Comparison of ENCODE assay signal across 24 cellular contexts in genomic region chr10:8346861-8347260, GRCh38.
DNase-seq lines count a peak whose midpoint lies in the region; ATAC-seq, FAIRE-seq and TF ChIP-seq lines count a peak whose summit lies in the region.
"Had no signal": no experiment of that assay in that cellular context is flagged by ENCODE, and none has a peak within 500 bp of the region (broad histone marks: within the 10 kb centered on the region; RNA-seq: fewer than 3 reads in every experiment).

No MANE protein-coding gene starts in this region.

- peaks cover 3% of the 10 kb centered on the region for H3K27me3 Mint-ChIP-seq in GM23338 (ENCODE audit: insufficient read depth, low read depth, poor library complexity)
- H3K27me3 Mint-ChIP-seq: IgD-negative memory B cell had no signal

- H2BK15ac ChIP-seq in H1 (ENCODE audit: low read length), result no peak overlapping the region
- no peak overlapping the region for H2BK15ac ChIP-seq in mesendoderm (replicated peaks; ENCODE audit: low read depth)

- H3K36me3 ChIP-seq in GM23338 (ENCODE audit: insufficient read depth) (no peaks in the 10 kb centered on the region), HUES48 (ENCODE audit: control insufficient read depth, insufficient read depth, low read length) (no peaks in the 10 kb centered on the region), H1 (ENCODE audit: control insufficient read depth in 2 of 4, insufficient read depth in 4 of 4, low read length in 3 of 4) (no peaks in the 10 kb centered on the region), mesendoderm (ENCODE audit: control insufficient read depth, insufficient read depth, low read length) (no peaks in the 10 kb centered on the region)
- H3K36me3 ChIP-seq: BE2C had no signal

- H3K27ac ChIP-seq in GM23338 (ENCODE audit: low read depth) (no peak overlapping the region), HUES48 (ENCODE audit: low read depth, low read length) (peak overlapping the region; percentile 67), H1 (ENCODE audit: low read depth, low read length) (no peak overlapping the region), mesendoderm (ENCODE audit: low read depth, low read length) (no peak overlapping the region), dorsolateral prefrontal cortex (no peak overlapping the region), RWPE1 (no peak overlapping the region)
- H3K27ac ChIP-seq: KMS-11, SK-N-MC had no signal

- H3K18ac ChIP-seq in H1 (ENCODE audit: extremely low read depth, low read length) (no peak overlapping the region), mesendoderm (ENCODE audit: low read length) (no peak overlapping the region)

- CTCF ChIA-PET in H1 (lab: Charles Lee; ENCODE audit: partially characterized antibody), result no interaction called here
- CTCF ChIA-PET in RWPE1 (lab: Yijun Ruan, JAX), result interaction anchor here (0.7 kb wide), 1 partner anchor 1320 kb away, joined by 3 read pairs; no protein-coding TSS in a partner anchor

- TF ChIP-seq CTCF in GM23338 (conservative IDR thresholded peaks at IDR 0.05; ENCODE audit: low read depth in 2 of 2) (no peak), H1 (IDR thresholded peaks at IDR 0.05; ENCODE audit: control extremely low read depth in 1 of 3, insufficient read depth in 1 of 3, low read depth in 1 of 3, low read length in 3 of 3) (no peak), dorsolateral prefrontal cortex (IDR thresholded peaks at IDR 0.05 in 54 of 56, conservative IDR thresholded peaks at IDR 0.05 in 2 of 56; ENCODE audit: low read depth in 1 of 56, partially characterized antibody in 56 of 56) (no peak), RWPE1 (conservative IDR thresholded peaks at IDR 0.05; ENCODE audit: low read depth) (no peak)

- H3K27me3 ChIP-seq in GM23338 (ENCODE audit: insufficient read depth) (no peaks in the 10 kb centered on the region), HUES48 (ENCODE audit: control insufficient read depth, insufficient read depth, low read length) (no peaks in the 10 kb centered on the region), H1 (replicated peaks in 1 of 4; ENCODE audit: control insufficient read depth in 3 of 4, extremely low read depth in 1 of 4, insufficient read depth in 3 of 4, low read length in 3 of 4) (no peaks in the 10 kb centered on the region), mesendoderm (ENCODE audit: insufficient read depth, low read length, poor library complexity) (no peaks in the 10 kb centered on the region), dorsolateral prefrontal cortex (peaks cover 0 to 30% (median 2%) of the 10 kb centered on the region in 45 donors)
- H3K27me3 ChIP-seq: BE2C had no signal

- no peak for TF ChIP-seq EP300 in H1 (IDR thresholded peaks at IDR 0.05; ENCODE audit: borderline replicate concordance in 1 of 2, low read depth in 2 of 2, low read length in 2 of 2)

- H3K9me3 Mint-ChIP-seq in GM23338, result peaks cover 3% of the 10 kb centered on the region; the same call in 1 of the 3 replicates
- H3K9me3 Mint-ChIP-seq: CD8-positive, alpha-beta memory T cell had no signal

- FAIRE-seq in H1 (lab: Jason Lieb, UNC), result no peak
- FAIRE-seq: GM18507 had no signal

- no peak overlapping the region for H2BK20ac ChIP-seq in H1 (ENCODE audit: low read length)

- no peaks in the 10 kb centered on the region for H3K79me2 ChIP-seq in GM23338 (replicated peaks; ENCODE audit: insufficient read depth)
- H3K79me2 ChIP-seq in H1 (ENCODE audit: control insufficient read depth in 1 of 2, insufficient read depth in 2 of 2, low read length in 2 of 2), result no peaks in the 10 kb centered on the region
- H3K79me2 ChIP-seq in mesendoderm (ENCODE audit: control insufficient read depth, insufficient read depth, low read length), result no peaks in the 10 kb centered on the region

- no peak overlapping the region for H3K4me3 Mint-ChIP-seq in GM23338
- H3K4me3 Mint-ChIP-seq: CD14-positive monocyte; CD8-positive, alpha-beta memory T cell; IgD-negative memory B cell had no signal

- no peak overlapping the region for H3K9ac ChIP-seq in HUES48 (ENCODE audit: low read depth, low read length)
- H3K9ac ChIP-seq in H1 (replicated peaks in 1 of 4; ENCODE audit: extremely low read depth in 1 of 4, low read depth in 3 of 4, low read length in 3 of 4), result no peak overlapping the region
- H3K9ac ChIP-seq in mesendoderm (ENCODE audit: low read length), result no peak overlapping the region
- H3K9ac ChIP-seq: KMS-11 had no signal

- H3K56ac ChIP-seq in H1 (replicated peaks; ENCODE audit: insufficient read length, low read depth, low read length) (no peak overlapping the region), mesendoderm (ENCODE audit: low read length) (no peak overlapping the region)

- peak; percentile 60; the same call in 2 of the 3 replicates for ATAC-seq in GM23338
- no peak for ATAC-seq in GM19397 (IDR thresholded peaks at IDR 0.05; ENCODE audit: unreplicated experiment)
- ATAC-seq in activated CD4-positive, CD25-positive, alpha-beta regulatory T cell treated with anti-CD3 and anti-CD28 coated beads, Interleukin-2, amount 50 U/mL, for 24 hours, result no peak
- ATAC-seq: Panc1 had no signal

- no peak overlapping the region for H4K8ac ChIP-seq in H1 (ENCODE audit: extremely low read depth, insufficient read depth, low read length)
- no peak overlapping the region for H4K8ac ChIP-seq in mesendoderm (ENCODE audit: low read depth, low read length)

- H3K9me3 ChIP-seq in HUES48 (ENCODE audit: control insufficient read depth, insufficient read depth, low read length), result no peaks in the 10 kb centered on the region
- no peaks in the 10 kb centered on the region for H3K9me3 ChIP-seq in H1 (ENCODE audit: insufficient read depth in 2 of 2, low read depth in 1 of 2, low read length in 1 of 2)
- H3K9me3 ChIP-seq: BE2C had no signal

- H3K4me3 ChIP-seq in GM23338 (no peak overlapping the region), HUES48 (ENCODE audit: low read depth, low read length) (no peak overlapping the region), H1 (ENCODE audit: extremely low read depth in 1 of 4, insufficient read depth in 2 of 4, low read depth in 3 of 4, low read length in 4 of 4) (no peak overlapping the region), mesendoderm (ENCODE audit: low read length) (no peak overlapping the region), dorsolateral prefrontal cortex (no peak overlapping the region)
- H3K4me3 ChIP-seq: SK-N-MC had no signal

- H3K23me2 ChIP-seq in H1 (ENCODE audit: low read depth, low read length), result no peaks in the 10 kb centered on the region

- DNase-seq in GM23338 (ENCODE audit: low spot score) (peak; percentile 29), H1 (ENCODE audit: low read depth in 1 of 2, low spot score in 2 of 2) (no peak), mesendoderm (peak; percentile 86), dorsolateral prefrontal cortex (no peak), RWPE1 (ENCODE audit: low spot score) (no peak)
- DNase-seq: BE2C; CD8-positive, alpha-beta memory T cell; MM.1S; NCI-H1417; NCI-H1694 treated with DMSO at 0.1 percent for 48 hours; NCI-H2081; NCI-H2227 treated with DMSO at 0.1 percent for 48 hours; NCI-H526 treated with DMSO at 0.1 percent for 48 hours; SIG-M5; SW 1271 had no signal

- H3K4ac ChIP-seq in H1 (replicated peaks; ENCODE audit: insufficient read length, low read depth, low read length) (no peak overlapping the region), mesendoderm (ENCODE audit: low read depth, low read length) (no peak overlapping the region)

- H3K27ac Mint-ChIP-seq in GM23338, result no peak overlapping the region
- H3K27ac Mint-ChIP-seq: CD14-positive monocyte, IgD-negative memory B cell had no signal

- H4K91ac ChIP-seq in H1 (replicated peaks; ENCODE audit: insufficient read length, low read length), result no peak overlapping the region

- WGBS in H1 (ENCODE audit: extremely low coverage in 1 of 2, insufficient coverage in 1 of 2, insufficient read length in 1 of 2, insufficient replicate concordance in 2 of 2, low coverage in 1 of 2, low lambda C conversion rate in 2 of 2, missing lambda C conversion rate in 1 of 2), 2 experiments, result 62% methylated on average over 1 of the region's 1 CpG; no CpG with 5 or more reads in 1 of the 2 experiments
- no CpG with 5 or more reads among the region's 1 CpG for WGBS in mesendoderm (ENCODE audit: extremely low coverage, insufficient coverage, low lambda C conversion rate)

- no peak overlapping the region for H3K14ac ChIP-seq in H1 (ENCODE audit: insufficient read length)

- H2AK5ac ChIP-seq in H1 (ENCODE audit: low read depth, low read length) (no peak overlapping the region), mesendoderm (ENCODE audit: low read length) (no peak overlapping the region)

- no peak for TF ChIP-seq POLR2A in H1 (IDR thresholded peaks at IDR 0.05; ENCODE audit: control extremely low read depth in 1 of 2, low read depth in 2 of 2, low read length in 2 of 2)

- H2BK5ac ChIP-seq in H1 (ENCODE audit: low read depth, low read length), result no peak overlapping the region
- H2BK5ac ChIP-seq in mesendoderm (ENCODE audit: low read length), result no peak overlapping the region

- POLR2A ChIA-PET in H1 (lab: Charles Lee; ENCODE audit: partially characterized antibody), result no interaction called here
- POLR2A ChIA-PET in RWPE1 (lab: Yijun Ruan, JAX; ENCODE audit: low non-redundant PET), result no interaction called here

- intact Hi-C loops in dorsolateral prefrontal cortex (cut with DNase I), result no loop called here

- H2BK120ac ChIP-seq in H1 (replicated peaks; ENCODE audit: low read depth, low read length) (no peak overlapping the region), mesendoderm (ENCODE audit: low read depth, low read length) (no peak overlapping the region)

- H3K79me1 ChIP-seq in H1 (ENCODE audit: low read depth, low read length) (no peaks in the 10 kb centered on the region), mesendoderm (ENCODE audit: low read length) (no peaks in the 10 kb centered on the region)

- H3K36me3 Mint-ChIP-seq in GM23338 (ENCODE audit: low read depth), result no peaks in the 10 kb centered on the region
- H3K36me3 Mint-ChIP-seq: CD14-positive monocyte; CD8-positive, alpha-beta memory T cell; IgD-negative memory B cell had no signal

- H3K23ac ChIP-seq in H1 (ENCODE audit: insufficient read length), result no peak overlapping the region
- no peak overlapping the region for H3K23ac ChIP-seq in mesendoderm (ENCODE audit: low read length)

- no peaks in the 10 kb centered on the region for H3F3A ChIP-seq in GM23338 (replicated peaks; ENCODE audit: low read depth)

- H3K4me2 ChIP-seq in GM23338 (peak overlapping the region; percentile 37), H1 (ENCODE audit: insufficient read depth in 1 of 2, low read depth in 2 of 2, low read length in 2 of 2) (peak overlapping the region; percentile 6 to 23; a peak in 1 of 4 replicates), mesendoderm (ENCODE audit: low read length) (no peak overlapping the region)
- H3K4me2 ChIP-seq: KMS-11 had no signal

- TF ChIP-seq RAD21 in H1 (IDR thresholded peaks at IDR 0.05 in 1 of 2, conservative IDR thresholded peaks at IDR 0.05 in 1 of 2; ENCODE audit: low read depth in 2 of 2, low read length in 2 of 2), result no peak

- H4K20me1 ChIP-seq in GM23338 (replicated peaks; ENCODE audit: insufficient read depth) (no peaks in the 10 kb centered on the region), H1 (replicated peaks in 1 of 2; ENCODE audit: control insufficient read depth in 1 of 2, insufficient read depth in 2 of 2, low read length in 2 of 2) (no peaks in the 10 kb centered on the region)

- peaks cover 8% of the 10 kb centered on the region; the same call in 2 of the 3 replicates for H3K4me1 Mint-ChIP-seq in GM23338
- H3K4me1 Mint-ChIP-seq: CD14-positive monocyte; CD8-positive, alpha-beta memory T cell; IgD-negative memory B cell had no signal

- no peak overlapping the region for H4K5ac ChIP-seq in H1 (ENCODE audit: insufficient read length, low read depth, low read length)
- no peak overlapping the region for H4K5ac ChIP-seq in mesendoderm (ENCODE audit: low read length)

- H2BK12ac ChIP-seq in H1 (ENCODE audit: low read depth, low read length), result no peak overlapping the region

- H2AFZ ChIP-seq in GM23338 (no peak overlapping the region), H1 (ENCODE audit: low read length) (no peak overlapping the region)

- no peaks in the 10 kb centered on the region for H3K9me2 ChIP-seq in GM23338 (ENCODE audit: insufficient read depth)

- H3K4me1 ChIP-seq in GM23338 (ENCODE audit: insufficient read depth) (peaks cover 10% of the 10 kb centered on the region; the same call in 1 of the 2 replicates), HUES48 (ENCODE audit: control insufficient read depth, insufficient read depth, low read length) (peaks cover 14% of the 10 kb centered on the region), H1 (replicated peaks in 1 of 4; ENCODE audit: control insufficient read depth in 3 of 4, insufficient read depth in 4 of 4, low read length in 3 of 4) (peaks cover 0 to 3% (median 0%) of the 10 kb centered on the region in 4 experiments; a peak in 1 of 7 replicates), mesendoderm (ENCODE audit: control insufficient read depth, low read depth, low read length) (no peaks in the 10 kb centered on the region)
- H3K4me1 ChIP-seq: BE2C had no signal

Comparison
In these comparisons a context has a peak if more than half of its experiments do, and no peak if none do; other contexts are left out.
1. DNase-seq: peak in GM23338 (single experiment) and mesendoderm (single experiment); none in H1 (0 of 2), dorsolateral prefrontal cortex (0 of 10) and RWPE1 (single experiment).